In genomic region chr20:47662483-47663353, GRCh38 we compare ENCODE assay signal across 1 cellular context.
TF ChIP-seq lines count a peak whose summit lies in the region.

No MANE protein-coding gene starts in this region.

TF ChIP-seq in HepG2, 621 proteins besides CTCF, POLR2A, EP300 and RAD21 (continued from another document and continues in another):
- no peak for TF ChIP-seq ZNF275 (CRISPR knock-in tag; IDR thresholded peaks at IDR 0.05; ENCODE audit: borderline replicate concordance)
- no peak for TF ChIP-seq ZNF639 (CRISPR knock-in tag; conservative IDR thresholded peaks at IDR 0.05)
- no peak for TF ChIP-seq BRCA1 (CRISPR knock-in tag; IDR thresholded peaks at IDR 0.05)
- TF ChIP-seq NFE2 (CRISPR knock-in tag; IDR thresholded peaks at IDR 0.05) = no peak
- TF ChIP-seq ZNF232 (CRISPR knock-in tag; IDR thresholded peaks at IDR 0.05; ENCODE audit: borderline replicate concordance) = no peak
- no peak for TF ChIP-seq RARG (CRISPR knock-in tag; IDR thresholded peaks at IDR 0.05; ENCODE audit: low read depth)
- no peak for TF ChIP-seq SRSF4 (IDR thresholded peaks at IDR 0.05; ENCODE audit: low read depth, low read length, poor library complexity, severe bottlenecking)
- TF ChIP-seq ZNF558 (CRISPR knock-in tag; IDR thresholded peaks at IDR 0.05; ENCODE audit: borderline replicate concordance) = no peak
- no peak for TF ChIP-seq AFF4 (CRISPR knock-in tag; IDR thresholded peaks at IDR 0.05)
- TF ChIP-seq ZHX2 (IDR thresholded peaks at IDR 0.05; ENCODE audit: low read depth) = no peak
- no peak for TF ChIP-seq ZHX2 (CRISPR knock-in tag; IDR thresholded peaks at IDR 0.05; ENCODE audit: borderline replicate concordance)
- no peak; the same call in 1 of the 2 replicates for TF ChIP-seq UBTF (CRISPR knock-in tag; IDR thresholded peaks at IDR 0.05)
- TF ChIP-seq NR1H2 (CRISPR knock-in tag; IDR thresholded peaks at IDR 0.05; ENCODE audit: borderline replicate concordance, low read depth) = no peak
- TF ChIP-seq CAMTA2 (CRISPR knock-in tag; IDR thresholded peaks at IDR 0.05; ENCODE audit: borderline replicate concordance) = no peak
- no peak for TF ChIP-seq SNAI1 (CRISPR knock-in tag; IDR thresholded peaks at IDR 0.05; ENCODE audit: borderline replicate concordance)
- no peak for TF ChIP-seq ZNF44 (CRISPR knock-in tag; IDR thresholded peaks at IDR 0.05)
- no peak for TF ChIP-seq JARID2 (CRISPR knock-in tag; IDR thresholded peaks at IDR 0.05; ENCODE audit: insufficient replicate concordance)
- 0 out of 2 replicates have a peak, but pooled peaks have one; percentile 43 for TF ChIP-seq ZC3H13 (CRISPR knock-in tag; IDR thresholded peaks at IDR 0.05)
- TF ChIP-seq YEATS2 (CRISPR knock-in tag; IDR thresholded peaks at IDR 0.05; ENCODE audit: borderline replicate concordance) = no peak
- no peak for TF ChIP-seq ZNF335 (CRISPR knock-in tag; IDR thresholded peaks at IDR 0.05)
- no peak for TF ChIP-seq NR3C1 (CRISPR knock-in tag; IDR thresholded peaks at IDR 0.05)
- no peak for TF ChIP-seq WIZ (CRISPR knock-in tag; IDR thresholded peaks at IDR 0.05)
- TF ChIP-seq HOXA7 (CRISPR knock-in tag; IDR thresholded peaks at IDR 0.05) = 0 out of 2 replicates have a peak, but pooled peaks have one; percentile 47
- TF ChIP-seq ZBTB7B (CRISPR knock-in tag; IDR thresholded peaks at IDR 0.05) = no peak
- TF ChIP-seq ZBTB39 (CRISPR knock-in tag; IDR thresholded peaks at IDR 0.05) = no peak
- TF ChIP-seq BATF2 (CRISPR knock-in tag; IDR thresholded peaks at IDR 0.05) = 0 out of 2 replicates have a peak, but pooled peaks have one; percentile 47
- no peak for TF ChIP-seq ZNF552 (CRISPR knock-in tag; IDR thresholded peaks at IDR 0.05; ENCODE audit: borderline replicate concordance)
- TF ChIP-seq MXD4 (CRISPR knock-in tag; IDR thresholded peaks at IDR 0.05) = no peak
- TF ChIP-seq MYC (CRISPR knock-in tag; IDR thresholded peaks at IDR 0.05; ENCODE audit: borderline replicate concordance) = 0 out of 2 replicates have a peak, but pooled peaks have one; percentile 0
- TF ChIP-seq DDIT3 (CRISPR knock-in tag; IDR thresholded peaks at IDR 0.05) = no peak
- 0 out of 2 replicates have a peak, but pooled peaks have one; percentile 43 for TF ChIP-seq ZNF484 (CRISPR knock-in tag; IDR thresholded peaks at IDR 0.05; ENCODE audit: borderline replicate concordance, low read depth)
- no peak for TF ChIP-seq GATAD1 (CRISPR knock-in tag; IDR thresholded peaks at IDR 0.05)
- TF ChIP-seq SRF (IDR thresholded peaks at IDR 0.05; ENCODE audit: low read depth, low read length) = no peak
- no peak for TF ChIP-seq PRDM4 (CRISPR knock-in tag; IDR thresholded peaks at IDR 0.05; ENCODE audit: borderline replicate concordance)
- TF ChIP-seq KDM3A (CRISPR knock-in tag; IDR thresholded peaks at IDR 0.05; ENCODE audit: low read depth) = no peak
- no peak for TF ChIP-seq MTA3 (CRISPR knock-in tag; IDR thresholded peaks at IDR 0.05)
- no peak for TF ChIP-seq ZFYVE20 (CRISPR knock-in tag; IDR thresholded peaks at IDR 0.05; ENCODE audit: borderline replicate concordance, low read depth)
- TF ChIP-seq ZNF547 (CRISPR knock-in tag; IDR thresholded peaks at IDR 0.05) = no peak
